Comparison of ENCODE assay signal across 16 cellular contexts in genomic region chr7:108145401-108145800, GRCh38. TPM values are rescaled to one million over a fixed set of nuclear protein-coding genes. Genes with fewer than 3 reads are reported as not detected.
DNase-seq lines count a peak whose midpoint lies in the region; ATAC-seq, FAIRE-seq and TF ChIP-seq lines count a peak whose summit lies in the region.
"Had no signal": no experiment of that assay in that cellular context is flagged by ENCODE, and none has a peak within 500 bp of the region (broad histone marks: within the 10 kb centered on the region; RNA-seq: fewer than 3 reads in every experiment).

No MANE protein-coding gene starts in this region.

- WGBS in HepG2 (ENCODE audit: low lambda C conversion rate): 42% methylated on average over 8 of the region's 8 CpGs
- 50% methylated on average over 5 of the region's 8 CpGs for WGBS in right lobe of liver (ENCODE audit: insufficient coverage, low coverage, low lambda C conversion rate, missing lambda C conversion rate)
- WGBS in esophagus muscularis mucosa: 57% methylated on average over 8 of the region's 8 CpGs

- H3K27ac Mint-ChIP-seq in activated CD4-positive, alpha-beta T cell treated with anti-CD3 and anti-CD28 coated beads, Interleukin-2, amount 10 ng/mL, durations not matched to agents 7 days and 5 days: no peak overlapping the region

- H3K4me3 Mint-ChIP-seq in activated CD4-positive, alpha-beta T cell treated with anti-CD3 and anti-CD28 coated beads, Interleukin-2, amount 10 ng/mL, durations not matched to agents 7 days and 5 days: no peak overlapping the region

- BruUV-seq in HepG2 (replicated peaks; lab: Mats Ljungman, UMichigan): no TSS peak

- FAIRE-seq in HepG2 (lab: Jason Lieb, UNC) (no peak), keratinocyte (lab: Jason Lieb, UNC) (peak; percentile 44)
- FAIRE-seq: G401.6 had no signal

- peaks cover 2% of the 10 kb centered on the region for H3K4me1 Mint-ChIP-seq in activated CD4-positive, alpha-beta T cell treated with anti-CD3 and anti-CD28 coated beads, Interleukin-2, amount 10 ng/mL, durations not matched to agents 7 days and 5 days

- TF ChIP-seq CTCF in HepG2 (CRISPR knock-in tag; IDR thresholded peaks at IDR 0.05) (no peak), right lobe of liver (IDR thresholded peaks at IDR 0.05) (no peak), esophagus muscularis mucosa (IDR thresholded peaks at IDR 0.05) (no peak), keratinocyte (optimal IDR thresholded peaks at IDR 0.05 in 1 of 3, IDR thresholded peaks at IDR 0.05 in 1 of 3, conservative IDR thresholded peaks at IDR 0.05 in 1 of 3; ENCODE audit: extremely low read depth in 1 of 3, insufficient read depth in 2 of 3, low read length in 3 of 3) (no peak)

- no peaks in the 10 kb centered on the region for H3K79me2 ChIP-seq in HepG2 (ENCODE audit: insufficient read depth, low read length)
- H3K79me2 ChIP-seq in keratinocyte (ENCODE audit: control insufficient read depth, insufficient read depth, low read length): no peaks in the 10 kb centered on the region

- H2AFZ ChIP-seq in HepG2 (ENCODE audit: low read length) (no peak overlapping the region), keratinocyte (ENCODE audit: control insufficient read depth, low read length) (no peak overlapping the region)

- TF ChIP-seq POLR2A in HepG2 (IDR thresholded peaks at IDR 0.05; ENCODE audit: insufficient read depth in 1 of 2, low read depth in 2 of 2, low read length in 2 of 2) (no peak), right lobe of liver (IDR thresholded peaks at IDR 0.05) (no peak), esophagus muscularis mucosa (IDR thresholded peaks at IDR 0.05; ENCODE audit: low read depth) (no peak)

- H3K4me1 ChIP-seq in HepG2 (ENCODE audit: insufficient read depth, low read length) (no peaks in the 10 kb centered on the region), right lobe of liver (no peaks in the 10 kb centered on the region), esophagus muscularis mucosa (peaks cover 6 to 43% (median 38%) of the 10 kb centered on the region in 4 donors), keratinocyte (ENCODE audit: control insufficient read depth, extremely low read depth, insufficient read depth, low read length) (peaks cover 8% of the 10 kb centered on the region)

- CTCF ChIA-PET in HepG2 (lab: Yijun Ruan, JAX; ENCODE audit: low intra/inter-chr PET ratio, low total read pairs): interaction anchor here (0.8 to 1.4 kb wide), 2 partner anchors 31 to 266 kb away, joined by 3 to 10 read pairs; no protein-coding TSS in a partner anchor
- CTCF ChIA-PET in activated CD4-positive, alpha-beta T cell treated with anti-CD3 and anti-CD28 coated beads, Interleukin-2, amount 10 ng/mL, durations not matched to agents 7 days and 5 days (lab: Charles Lee): interaction anchor here (0.9 to 1.9 kb wide), 3 partner anchors 10 to 32 kb away, joined by 3 to 10 read pairs (median 8); partner anchors contain the start of gene LAMB4

- no peaks in the 10 kb centered on the region for H3K36me3 Mint-ChIP-seq in activated CD4-positive, alpha-beta T cell treated with anti-CD3 and anti-CD28 coated beads, Interleukin-2, amount 10 ng/mL, durations not matched to agents 7 days and 5 days (ENCODE audit: low read depth)

- no peak for TF ChIP-seq EP300 in HepG2 (IDR thresholded peaks at IDR 0.05; ENCODE audit: low read depth in 2 of 2, low read length in 2 of 2)
- TF ChIP-seq EP300 in HepG2 (CRISPR knock-in tag; IDR thresholded peaks at IDR 0.05; ENCODE audit: borderline replicate concordance): no peak
- TF ChIP-seq EP300 in esophagus muscularis mucosa (IDR thresholded peaks at IDR 0.05): no peak

- H3K9ac ChIP-seq in HepG2 (ENCODE audit: insufficient read depth, low read depth, low read length) (no peak overlapping the region), keratinocyte (ENCODE audit: control insufficient read depth, extremely low read depth, insufficient read depth, low read length) (no peak overlapping the region)

- no peaks in the 10 kb centered on the region for H3K9me3 Mint-ChIP-seq in activated CD4-positive, alpha-beta T cell treated with anti-CD3 and anti-CD28 coated beads, Interleukin-2, amount 10 ng/mL, durations not matched to agents 7 days and 5 days

- H3K9me3 ChIP-seq in HepG2 (ENCODE audit: low read length) (no peaks in the 10 kb centered on the region), right lobe of liver (no peaks in the 10 kb centered on the region), esophagus muscularis mucosa (no peaks in the 10 kb centered on the region), keratinocyte (ENCODE audit: control insufficient read depth, low read depth, low read length) (no peaks in the 10 kb centered on the region)

- DNase-seq in HepG2 (ENCODE audit: low spot score): no peak
- DNase-seq in right lobe of liver: no peak
- DNase-seq in esophagus muscularis mucosa (ENCODE audit: extremely low spot score): no peak
- no peak for DNase-seq in keratinocyte (ENCODE audit: low read depth, low spot score)
- DNase-seq in NCI-H1048 (lab: John Stamatoyannopoulos, UW): no peak
- no peak for DNase-seq in activated CD4-positive, alpha-beta T cell treated with anti-CD3 and anti-CD28 coated beads, Interleukin-2, amount 10 ng/mL, durations not matched to agents 7 days and 5 days
- no peak for DNase-seq in amniotic stem cell (lab: John Stamatoyannopoulos, UW)
- DNase-seq: AML-193, NCI-H1436, NCI-H2029, PC-3, RPMI8226 had no signal

- POLR2A ChIA-PET in HepG2 (lab: Yijun Ruan, JAX): no interaction called here
- POLR2A ChIA-PET in activated CD4-positive, alpha-beta T cell treated with anti-CD3 and anti-CD28 coated beads, Interleukin-2, amount 10 ng/mL, durations not matched to agents 7 days and 5 days (lab: Charles Lee): no interaction called here

- intact Hi-C loops in HepG2 (cut with micrococcal nuclease; ENCODE audit: unreplicated experiment) (loop anchor here (10.0 kb wide), 2 partner anchors 401 to 681 kb away; partner anchors contain the start of gene CBLL1), right lobe of liver (cut with DNase I) (loop anchor here in 1 of 2 donors (5.0 kb wide), 1 partner anchor 253 kb away; the partner anchor contains the start of gene DLD), esophagus muscularis mucosa (cut with DNase I) (loop anchor here (5.0 to 10.0 kb wide), 2 partner anchors 141 to 263 kb away; partner anchors contain the start of gene LAMB1)

- no peaks in the 10 kb centered on the region for H3K36me3 ChIP-seq in HepG2 (replicated peaks in 1 of 2; ENCODE audit: control insufficient read depth in 1 of 2, insufficient read depth in 2 of 2, low read length in 2 of 2)
- no peaks in the 10 kb centered on the region for H3K36me3 ChIP-seq in right lobe of liver
- no peaks in the 10 kb centered on the region for H3K36me3 ChIP-seq in esophagus muscularis mucosa
- H3K36me3 ChIP-seq in keratinocyte (ENCODE audit: control insufficient read depth in 2 of 2, extremely low read depth in 1 of 2, insufficient read depth in 2 of 2, low read length in 2 of 2): no peaks in the 10 kb centered on the region

- H3K4me3 ChIP-seq in HepG2 (replicated peaks in 1 of 3; ENCODE audit: insufficient read depth in 1 of 3, low read depth in 2 of 3, low read length in 3 of 3) (no peak overlapping the region), right lobe of liver (no peak overlapping the region), esophagus muscularis mucosa (no peak overlapping the region), keratinocyte (ENCODE audit: control insufficient read depth in 2 of 3, extremely low read depth in 1 of 3, insufficient read depth in 2 of 3, low read depth in 1 of 3, low read length in 3 of 3) (no peak overlapping the region)

- peaks cover 26% of the 10 kb centered on the region for H3K27me3 Mint-ChIP-seq in activated CD4-positive, alpha-beta T cell treated with anti-CD3 and anti-CD28 coated beads, Interleukin-2, amount 10 ng/mL, durations not matched to agents 7 days and 5 days

- no peaks in the 10 kb centered on the region for H3K9me1 ChIP-seq in keratinocyte (ENCODE audit: control insufficient read depth, extremely low read depth, insufficient read depth, low read length)

- H4K20me1 ChIP-seq in HepG2 (ENCODE audit: insufficient read depth, low read length): no peaks in the 10 kb centered on the region
- H4K20me1 ChIP-seq in keratinocyte (ENCODE audit: control insufficient read depth, extremely low read depth, insufficient read depth, low read length): no peaks in the 10 kb centered on the region

- H3K4me2 ChIP-seq in HepG2 (ENCODE audit: low read depth, low read length) (no peak overlapping the region), keratinocyte (ENCODE audit: control insufficient read depth, extremely low read depth, insufficient read depth, low read depth, low read length) (peak overlapping the region; percentile 88)

- no peak overlapping the region for H3K27ac ChIP-seq in HepG2 (ENCODE audit: extremely low read length, insufficient read depth, low read length)
- no peak overlapping the region for H3K27ac ChIP-seq in right lobe of liver
- peak overlapping the region in 3 of 4 donors; percentile 0 to 65 (median 63) for H3K27ac ChIP-seq in esophagus muscularis mucosa (replicated peaks in 1 of 4)
- H3K27ac ChIP-seq in keratinocyte (ENCODE audit: control insufficient read depth, insufficient read depth, low read length): no peak overlapping the region
- H3K27ac ChIP-seq: 22Rv1, C4-2B had no signal

- TF ChIP-seq RAD21 in HepG2 (CRISPR knock-in tag; IDR thresholded peaks at IDR 0.05): no peak

- dilution Hi-C loops in keratinocyte (cut with MboI; ENCODE audit: extremely low pct_ligation_motif_present, low sequenced_read_pairs): no loop called here

- in situ Hi-C loops in HepG2 (cut with HindIII; ENCODE audit: extremely low pct_ligation_motif_present, low pct_unique_long_range_greater_than_20kb): loop anchor here (5.0 kb wide), 1 partner anchor 38 kb away; no protein-coding TSS in a partner anchor

- ATAC-seq in HepG2: no peak
- ATAC-seq in right lobe of liver: no peak
- ATAC-seq in HG02642 (IDR thresholded peaks at IDR 0.05; ENCODE audit: poor library complexity, unreplicated experiment): no peak

- peaks cover 0 to 9% of the 10 kb centered on the region in 2 experiments; a peak in 1 of 5 replicates for H3K27me3 ChIP-seq in HepG2 (ENCODE audit: control insufficient read depth in 1 of 2, insufficient read depth in 2 of 2, low read length in 2 of 2)
- no peaks in the 10 kb centered on the region for H3K27me3 ChIP-seq in right lobe of liver
- no peaks in the 10 kb centered on the region for H3K27me3 ChIP-seq in esophagus muscularis mucosa
- no peaks in the 10 kb centered on the region for H3K27me3 ChIP-seq in keratinocyte (ENCODE audit: control insufficient read depth, extremely low read depth, insufficient read depth, low read length)

RNA-seq across cellular contexts. Expression of gene LAMB4, which starts 15.2 kb away (rescaled TPM):
- not detected in 2 replicates for total RNA-seq in HepG2 (2016; rRNA removed; fragmentation: Illumina TruSeq; extraction: Trizol)
- total RNA-seq in HepG2 (2016; cell fraction: cytosol; rRNA removed; fragmentation: Illumina TruSeq; extraction: Trizol; ENCODE audit: low read depth): not detected in 2 replicates
- not detected in 2 replicates for total RNA-seq in HepG2 (2016; cell fraction: insoluble cytoplasmic fraction; rRNA removed; fragmentation: Illumina TruSeq; extraction: Trizol)
- not detected in 2 replicates for total RNA-seq in HepG2 (2016; cell fraction: membrane; rRNA removed; fragmentation: Illumina TruSeq; extraction: Trizol)
- not detected in 2 replicates for total RNA-seq in HepG2 (2016; cell fraction: nucleus; rRNA removed; fragmentation: Illumina TruSeq; extraction: Trizol)
- polyA plus RNA-seq in HepG2 (2011; rRNA removed): 0.05 TPM in 1 of 2 replicates, not detected in the other
- 0.11 and 0.12 TPM in 2 replicates for polyA plus RNA-seq in HepG2 (2011; cell fraction: cytosol; rRNA removed)
- not detected in 2 replicates for polyA plus RNA-seq in HepG2 (2011; cell fraction: nucleus; rRNA removed)
- 0.05 TPM in 1 of 2 replicates, not detected in the other for polyA plus RNA-seq in HepG2 (2012)
- polyA plus RNA-seq in HepG2 (2016; cell fraction: cytosol; fragmentation: Illumina TruSeq; extraction: Trizol; ENCODE audit: low read depth): not detected in 2 replicates
- polyA plus RNA-seq in HepG2 (2016; cell fraction: insoluble cytoplasmic fraction; fragmentation: Illumina TruSeq; extraction: Trizol; ENCODE audit: low read depth): not detected in 2 replicates
- not detected in 2 replicates for polyA plus RNA-seq in HepG2 (2016; cell fraction: membrane; fragmentation: Illumina TruSeq; extraction: Trizol; ENCODE audit: low read depth)
- not detected in 2 replicates for polyA plus RNA-seq in HepG2 (2016; cell fraction: nucleus; fragmentation: Illumina TruSeq; extraction: Trizol; ENCODE audit: insufficient read depth, low read depth)
- not detected in 2 replicates for polyA minus RNA-seq in HepG2 (2011; rRNA and poly(A)+ RNA removed; ENCODE audit: low replicate concordance)
- not detected in 2 replicates for polyA minus RNA-seq in HepG2 (2011; cell fraction: cytosol; rRNA and poly(A)+ RNA removed)
- not detected in 2 replicates for polyA minus RNA-seq in HepG2 (2011; cell fraction: nucleus; rRNA and poly(A)+ RNA removed)
- not detected for total RNA-seq in right lobe of liver
- total RNA-seq in esophagus muscularis mucosa: 1 to 10 TPM in 2 of 4 donors, under 1 TPM in 1, not detected in 1; 0.75 to 2.6 (median 1.7) TPM
- polyA plus RNA-seq in keratinocyte: 1.6 to 10.3 TPM (median 3.7 TPM) in 3 replicates
- 7.7 TPM for polyA plus RNA-seq in keratinocyte (2011; ENCODE audit: low read depth)
- polyA plus RNA-seq in keratinocyte (2011; cell fraction: cytosol; rRNA removed): 1.6 and 3.0 TPM in 2 replicates
- 20.0 and 20.1 TPM in 2 replicates for polyA plus RNA-seq in keratinocyte (2011; cell fraction: nucleus; rRNA removed)
- 0.60 and 3.8 TPM in 2 replicates for polyA plus RNA-seq in keratinocyte (2012; ENCODE audit: low replicate concordance)
- 0.85 to 16.0 TPM (median 6.0 TPM) in 3 replicates for polyA minus RNA-seq in keratinocyte
- polyA minus RNA-seq in keratinocyte (2011; cell fraction: cytosol; rRNA and poly(A)+ RNA removed): 1.7 TPM
- 15.9 and 26.8 TPM in 2 replicates for polyA minus RNA-seq in keratinocyte (2011; cell fraction: nucleus; rRNA and poly(A)+ RNA removed)
- not detected for total RNA-seq in activated CD4-positive, alpha-beta T cell treated with anti-CD3 and anti-CD28 coated beads, Interleukin-2, amount 10 ng/mL, durations not matched to agents 7 days and 5 days

Comparison
In these comparisons a context has a peak if more than half of its experiments do, and no peak if none do; other contexts are left out.
1. H3K27ac ChIP-seq: peak in esophagus muscularis mucosa (3 of 4); none in HepG2 (single experiment), right lobe of liver (0 of 3) and keratinocyte (single experiment).